17 cellular contexts compared by ENCODE assay signal in genomic region chr20:44901972-44902371, GRCh38. TPM values are rescaled to one million over a fixed set of nuclear protein-coding genes. Genes with fewer than 3 reads are reported as not detected.
DNase-seq lines count a peak whose midpoint lies in the region; ATAC-seq, FAIRE-seq and TF ChIP-seq lines count a peak whose summit lies in the region.
"Had no signal": no experiment of that assay in that cellular context is flagged by ENCODE, and none has a peak within 500 bp of the region (broad histone marks: within the 10 kb centered on the region; RNA-seq: fewer than 3 reads in every experiment).

No MANE protein-coding gene starts in this region.

- RAD21 ChIA-PET in GM12878 (lab: Charles Lee; ENCODE audit: unreplicated experiment): no interaction called here

- H3K4me3 ChIP-seq in GM12878: no peak overlapping the region

- in situ Hi-C loops in GM12878 (cut with MboI): no loop called here

- no peak overlapping the region for H2AFZ ChIP-seq in GM12878 (ENCODE audit: control insufficient read depth, low read depth, low read length)

- H3K27me3 ChIP-seq in GM12878 (replicated peaks in 1 of 2; ENCODE audit: control insufficient read depth in 2 of 2, insufficient read depth in 2 of 2, low read length in 1 of 2) (no peaks in the 10 kb centered on the region), layer of hippocampus (ENCODE audit: control insufficient read depth, insufficient read depth, low read length) (no peaks in the 10 kb centered on the region)

- no peak for TF ChIP-seq CTCF in GM12878 (IDR thresholded peaks at IDR 0.05 in 2 of 3, conservative IDR thresholded peaks at IDR 0.05 in 1 of 3; ENCODE audit: control insufficient read depth in 2 of 3, extremely low read depth in 1 of 3, insufficient read depth in 1 of 3, low read depth in 3 of 3, low read length in 3 of 3)

- no peak overlapping the region for H3K4me2 ChIP-seq in GM12878 (ENCODE audit: control insufficient read depth, insufficient read depth)

- FAIRE-seq in GM12878 (lab: Jason Lieb, UNC): no peak
- FAIRE-seq in RCC 7860 (lab: Jason Lieb, UNC): no peak
- FAIRE-seq: colon had no signal

- intact Hi-C loops in GM12878 (cut with micrococcal nuclease; ENCODE audit: unreplicated experiment): no loop called here

- peaks cover 37% of the 10 kb centered on the region for H3K79me2 ChIP-seq in GM12878 (ENCODE audit: control insufficient read depth, insufficient read depth, low read length)

- peaks cover 14% of the 10 kb centered on the region for H3K4me1 ChIP-seq in GM12878 (ENCODE audit: control insufficient read depth, insufficient read depth, low read length)

- WGBS in GM12878 (ENCODE audit: insufficient coverage, insufficient replicate concordance, low lambda C conversion rate, missing lambda C conversion rate): 70% methylated on average over 2 of the region's 2 CpGs

- SMC1A ChIA-PET in GM12878 (lab: Charles Lee; ENCODE audit: uncharacterized antibody, unreplicated experiment): interaction anchor here (1.6 to 2.9 kb wide), 2 partner anchors 9 to 194 kb away, joined by 4 to 15 read pairs; no protein-coding TSS in a partner anchor

- peaks cover 14% of the 10 kb centered on the region; the same call in 1 of the 2 replicates for H4K20me1 ChIP-seq in GM12878 (ENCODE audit: control insufficient read depth, insufficient read depth)

- TF ChIP-seq POLR2A in GM12878 (IDR thresholded peaks at IDR 0.05; ENCODE audit: low read depth, low read length): no peak

- CTCF ChIA-PET in GM12878 (lab: Yijun Ruan, JAX): no interaction called here

- no peak for TF ChIP-seq RAD21 in GM12878 (IDR thresholded peaks at IDR 0.05; ENCODE audit: insufficient read depth, low read depth, low read length)

- 0 out of 3 replicates have a peak, but pooled peaks have one; percentile 20 for ATAC-seq in GM12878
- ATAC-seq in HG02973 (IDR thresholded peaks at IDR 0.05; ENCODE audit: unreplicated experiment): no peak
- no peak for ATAC-seq in HG03442 (IDR thresholded peaks at IDR 0.05; ENCODE audit: unreplicated experiment)
- ATAC-seq: activated naive CD4-positive, alpha-beta T cell treated with anti-CD3 and anti-CD28 coated beads, Interleukin-2, amount 50 U/mL, for 72 hours; right cardiac atrium had no signal

- H3K9me3 ChIP-seq in GM12878 (replicated peaks; ENCODE audit: control insufficient read depth, insufficient read depth, low read length): no peaks in the 10 kb centered on the region

- no peak overlapping the region for H3K27ac ChIP-seq in GM12878 (ENCODE audit: control insufficient read depth, insufficient read depth)
- H3K27ac ChIP-seq in layer of hippocampus (ENCODE audit: low read depth, low read length): peak overlapping the region; percentile 36

- H3K36me3 ChIP-seq in GM12878 (ENCODE audit: control insufficient read depth in 2 of 2, insufficient read depth in 2 of 2, low read length in 1 of 2): peaks cover 11 to 37% of the 10 kb centered on the region in 2 experiments

- no TSS peak for BruUV-seq in GM12878 (replicated peaks; lab: Mats Ljungman, UMichigan)

- peak; percentile 78 for DNase-seq in Ammon's horn (ENCODE audit: low spot score)
- DNase-seq in HCEC 1CT: peak; percentile 47
- DNase-seq in GM12878 (ENCODE audit: low read depth, low spot score): no peak
- no peak for DNase-seq in RCC 7860 (ENCODE audit: low spot score)
- no peak for DNase-seq in MV-4-11 (lab: John Stamatoyannopoulos, UW)
- DNase-seq: activated CD4-positive, alpha-beta memory T cell treated with anti-CD3 and anti-CD28 coated beads, Interleukin-2, amount 10 ng/mL, durations not matched to agents 7 days and 5 days; CD8-positive, alpha-beta memory T cell; islet precursor cell; naive B cell; NCI-H2171 treated with DMSO at 0.1 percent for 48 hours; right cardiac atrium; T-helper 2 cell had no signal

- no peak for TF ChIP-seq EP300 in GM12878 (IDR thresholded peaks at IDR 0.05; ENCODE audit: borderline replicate concordance in 1 of 2, control insufficient read depth in 1 of 2, low read depth in 2 of 2, low read length in 2 of 2)

- no peak overlapping the region for H3K9ac ChIP-seq in GM12878 (ENCODE audit: control insufficient read depth, insufficient read depth, low read length)

- POLR2A ChIA-PET in GM12878 (lab: Charles Lee): no interaction called here

TF ChIP-seq in GM12878, 131 proteins besides CTCF, POLR2A, EP300 and RAD21 (continues in another document):
- TF ChIP-seq E2F8 (IDR thresholded peaks at IDR 0.05; ENCODE audit: low read depth, partially characterized antibody) (no peak), CREM (IDR thresholded peaks at IDR 0.05; ENCODE audit: low read depth) (no peak)

RNA-seq across cellular contexts. Expression of gene PABPC1L, which starts 7.9 kb away (rescaled TPM):
- 156 and 164 TPM in 2 replicates for total RNA-seq in GM12878 (2013; cell fraction: nucleolus; rRNA removed)
- 9.8 and 14.2 TPM in 2 replicates for total RNA-seq in GM12878 (2014; rRNA removed)
- 9.5 and 11.1 TPM in 2 replicates for total RNA-seq in GM12878 (2014; rRNA removed; fragmentation: Illumina TruSeq; extraction: Trizol)
- 29.0 and 35.0 TPM in 2 replicates for total RNA-seq in GM12878 (2021)
- polyA plus RNA-seq in GM12878 (2011; ENCODE audit: low read depth): 26.7 TPM
- 57.7 and 66.8 TPM in 2 replicates for polyA plus RNA-seq in GM12878 (2011; rRNA removed)
- 61.4 and 79.4 TPM in 2 replicates for polyA plus RNA-seq in GM12878 (2011; cell fraction: cytosol; rRNA removed)
- 337 and 458 TPM in 2 replicates for polyA plus RNA-seq in GM12878 (2011; cell fraction: nucleus; rRNA removed)
- polyA plus RNA-seq in GM12878 (2012): 36.5 and 38.1 TPM in 2 replicates
- polyA plus RNA-seq in GM12878 (2014; fragmentation: Illumina TruSeq; extraction: Trizol): 20.8 and 31.7 TPM in 2 replicates
- polyA plus RNA-seq in GM12878 (2014; fragmentation: Nextera tagmentation; extraction: Ambion mirVana): 1 to 10 TPM; 6.1 to 7.1 TPM
- 60.8 and 69.2 TPM in 2 replicates for polyA plus RNA-seq in GM12878 (2014; rRNA removed)
- polyA plus RNA-seq in GM12878 (2016; fragmentation: Nextera tagmentation; extraction: Ambion mirVana): 1 to 10 TPM; 7.8 to 8.6 TPM
- 14.6 and 22.4 TPM in 2 replicates for polyA minus RNA-seq in GM12878 (2011; rRNA and poly(A)+ RNA removed)
- polyA minus RNA-seq in GM12878 (2011; cell fraction: cytosol; rRNA and poly(A)+ RNA removed): 5.7 and 7.5 TPM in 2 replicates
- polyA minus RNA-seq in GM12878 (2011; cell fraction: nucleus; rRNA and poly(A)+ RNA removed): 28.2 and 46.6 TPM in 2 replicates

RNA-seq across cellular contexts. Expression of gene YWHAB, which starts 16.5 kb away (rescaled TPM):
- 50.2 and 53.0 TPM in 2 replicates for total RNA-seq in GM12878 (2013; cell fraction: nucleolus; rRNA removed)
- total RNA-seq in GM12878 (2014; rRNA removed) (63.5 and 73.2 TPM in 2 replicates), GM12878 (2014; rRNA removed; fragmentation: Illumina TruSeq; extraction: Trizol) (81.9 and 84.6 TPM in 2 replicates), GM12878 (2021) (185 and 195 TPM in 2 replicates)
- 74.9 TPM for polyA plus RNA-seq in GM12878 (2011; ENCODE audit: low read depth)
- polyA plus RNA-seq in GM12878 (2011; rRNA removed) (99.1 and 111 TPM in 2 replicates), GM12878 (2014; fragmentation: Illumina TruSeq; extraction: Trizol) (170 and 195 TPM in 2 replicates), GM12878 (2014; fragmentation: Nextera tagmentation; extraction: Ambion mirVana) (100 to 1,000 TPM; 136 to 153 TPM), GM12878 (2014; rRNA removed) (76.9 and 77.5 TPM in 2 replicates), GM12878 (2016; fragmentation: Nextera tagmentation; extraction: Ambion mirVana) (100 to 1,000 TPM; 307 to 323 TPM)
- 51.3 and 64.8 TPM in 2 replicates for polyA plus RNA-seq in GM12878 (2011; cell fraction: cytosol; rRNA removed)
- polyA plus RNA-seq in GM12878 (2011; cell fraction: nucleus; rRNA removed): 33.8 and 45.5 TPM in 2 replicates
- 91.9 and 107 TPM in 2 replicates for polyA plus RNA-seq in GM12878 (2012)
- 38.3 and 45.1 TPM in 2 replicates for polyA minus RNA-seq in GM12878 (2011; rRNA and poly(A)+ RNA removed)
- 26.9 and 33.3 TPM in 2 replicates for polyA minus RNA-seq in GM12878 (2011; cell fraction: cytosol; rRNA and poly(A)+ RNA removed)
- 16.7 and 24.7 TPM in 2 replicates for polyA minus RNA-seq in GM12878 (2011; cell fraction: nucleus; rRNA and poly(A)+ RNA removed)

RNA-seq across cellular contexts. Expression of gene TOMM34, which starts 58.2 kb away (rescaled TPM):
- total RNA-seq in GM12878 (2013; cell fraction: nucleolus; rRNA removed): 9.2 and 10.5 TPM in 2 replicates
- 47.3 and 49.1 TPM in 2 replicates for total RNA-seq in GM12878 (2014; rRNA removed)
- total RNA-seq in GM12878 (2014; rRNA removed; fragmentation: Illumina TruSeq; extraction: Trizol): 27.2 and 28.3 TPM in 2 replicates
- total RNA-seq in GM12878 (2021): 37.1 and 37.9 TPM in 2 replicates
- polyA plus RNA-seq in GM12878 (2011; ENCODE audit: low read depth): 22.6 TPM
- 30.0 and 44.0 TPM in 2 replicates for polyA plus RNA-seq in GM12878 (2011; rRNA removed)
- 57.5 and 58.8 TPM in 2 replicates for polyA plus RNA-seq in GM12878 (2011; cell fraction: cytosol; rRNA removed)
- 29.4 and 38.0 TPM in 2 replicates for polyA plus RNA-seq in GM12878 (2011; cell fraction: nucleus; rRNA removed)
- polyA plus RNA-seq in GM12878 (2012): 22.4 and 28.4 TPM in 2 replicates
- 42.1 and 53.7 TPM in 2 replicates for polyA plus RNA-seq in GM12878 (2014; fragmentation: Illumina TruSeq; extraction: Trizol)
- 10 to 100 TPM; 14.0 to 24.5 TPM for polyA plus RNA-seq in GM12878 (2014; fragmentation: Nextera tagmentation; extraction: Ambion mirVana)
- 43.7 and 43.8 TPM in 2 replicates for polyA plus RNA-seq in GM12878 (2014; rRNA removed)
- 10 to 100 TPM; 68.2 to 73.8 TPM for polyA plus RNA-seq in GM12878 (2016; fragmentation: Nextera tagmentation; extraction: Ambion mirVana)
- polyA minus RNA-seq in GM12878 (2011; rRNA and poly(A)+ RNA removed): 29.0 and 32.2 TPM in 2 replicates
- polyA minus RNA-seq in GM12878 (2011; cell fraction: cytosol; rRNA and poly(A)+ RNA removed): 9.2 and 9.6 TPM in 2 replicates
- polyA minus RNA-seq in GM12878 (2011; cell fraction: nucleus; rRNA and poly(A)+ RNA removed): 5.3 and 6.7 TPM in 2 replicates

Comparison
In these comparisons a context has a peak if more than half of its experiments do, and no peak if none do; other contexts are left out.
1. DNase-seq: peak in Ammon's horn (single experiment) and HCEC 1CT (single experiment); none in GM12878 (single experiment), RCC 7860 (single experiment) and MV-4-11 (single experiment).